Comparison of ENCODE assay signal across 15 cellular contexts in the genomic region with DNA sequence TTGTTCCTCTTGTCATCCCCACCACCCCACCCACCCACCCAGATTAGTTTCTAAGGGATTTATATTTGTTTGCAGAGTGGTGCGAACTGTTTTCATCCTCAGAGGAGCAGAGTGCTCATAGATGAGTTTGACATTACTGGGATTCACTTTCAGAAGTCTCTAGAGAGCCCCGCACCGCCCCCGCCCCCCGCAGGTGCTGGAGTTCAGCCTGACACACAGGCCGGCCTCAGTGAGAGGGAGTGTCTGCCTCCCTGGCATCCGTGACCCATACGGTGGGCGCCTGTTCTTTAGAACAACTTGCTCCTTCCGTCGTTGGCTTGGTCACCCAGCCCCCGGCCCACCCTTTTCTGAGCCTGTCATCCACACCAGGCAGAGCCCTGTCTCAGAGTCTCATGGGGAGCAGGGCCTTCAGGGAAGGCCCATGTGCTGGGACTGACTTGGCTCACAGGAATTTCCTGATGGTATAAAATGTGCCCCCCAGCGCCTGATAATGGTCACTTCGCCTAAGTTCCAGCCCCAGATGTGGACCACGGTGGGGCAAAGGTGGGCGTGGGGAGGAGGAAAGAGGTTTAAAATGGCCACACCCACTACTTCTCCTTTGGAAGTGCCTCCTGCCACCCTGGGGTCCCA. TPM values are rescaled to one million over a fixed set of nuclear protein-coding genes. Genes with fewer than 3 reads are reported as not detected.
DNase-seq lines count a peak whose midpoint lies in the region; ATAC-seq, FAIRE-seq and TF ChIP-seq lines count a peak whose summit lies in the region.
"Had no signal": no experiment of that assay in that cellular context is flagged by ENCODE, and none has a peak within 500 bp of the region (broad histone marks: within the 10 kb centered on the region; RNA-seq: fewer than 3 reads in every experiment).

No MANE protein-coding gene starts in this region.

- H3K27me3 ChIP-seq in heart left ventricle (no peaks in the 10 kb centered on the region), stomach (no peaks in the 10 kb centered on the region), SJCRH30 (no peaks in the 10 kb centered on the region)

- ATAC-seq in Right ventricle myocardium superior (ENCODE audit: poor library complexity) (no peak), heart left ventricle (no peak), HG03460 (IDR thresholded peaks at IDR 0.05; ENCODE audit: unreplicated experiment) (no peak)
- ATAC-seq: psoas muscle had no signal

- TF ChIP-seq CTCF in heart left ventricle (IDR thresholded peaks at IDR 0.05), result no peak
- TF ChIP-seq CTCF in kidney (IDR thresholded peaks at IDR 0.05; ENCODE audit: borderline replicate concordance, extremely low read depth, insufficient read depth), result no peak
- no peak for TF ChIP-seq CTCF in stomach (IDR thresholded peaks at IDR 0.05)
- TF ChIP-seq CTCF in progenitor cell of endocrine pancreas (IDR thresholded peaks at IDR 0.05; ENCODE audit: unreplicated experiment), result no peak

- TF ChIP-seq EP300 in stomach (IDR thresholded peaks at IDR 0.05), result no peak

- H3K36me3 ChIP-seq in heart left ventricle (no peaks in the 10 kb centered on the region), kidney (ENCODE audit: control insufficient read depth in 1 of 2, insufficient read depth in 2 of 2, low read length in 2 of 2) (no peaks in the 10 kb centered on the region), stomach (no peaks in the 10 kb centered on the region), SJCRH30 (no peaks in the 10 kb centered on the region)

- H3K27ac Mint-ChIP-seq in progenitor cell of endocrine pancreas, result no peak overlapping the region

- intact Hi-C loops in Right ventricle myocardium superior (cut with DNase I) (no loop called here), heart left ventricle (cut with DNase I) (loop anchor here in 1 of 10 donors (5.0 kb wide), 1 partner anchor 35 kb away; no protein-coding TSS in a partner anchor), kidney (cut with DNase I) (no loop called here), stomach (cut with DNase I; ENCODE audit: low total_unique reads) (no loop called here)

- H3K9ac ChIP-seq in kidney (ENCODE audit: low read length in 2 of 2), result peak overlapping the region in 1 of 2 donors; percentile 48

- H3K4me1 ChIP-seq in heart left ventricle (peaks cover 0 to 81% (median 16%) of the 10 kb centered on the region in 12 donors), kidney (ENCODE audit: control insufficient read depth in 1 of 2, insufficient read depth in 1 of 2, low read depth in 1 of 2, low read length in 2 of 2) (peaks cover 27 to 36% of the 10 kb centered on the region in 2 donors), stomach (peaks cover 34 to 71% (median 53%) of the 10 kb centered on the region in 4 donors), SJCRH30 (peaks cover 4% of the 10 kb centered on the region; the same call in 1 of the 2 replicates)

- H3K4me1 Mint-ChIP-seq in progenitor cell of endocrine pancreas (ENCODE audit: low read depth), result peaks cover 4% of the 10 kb centered on the region

- 76 to 85% (median 83%) methylated on average over 14 to 16 of the region's 16 CpGs for WGBS in heart left ventricle, 4 donors
- 54 to 73% (median 64%) methylated on average over 11 to 16 of the region's 16 CpGs for WGBS in stomach, 5 donors

- peak overlapping the region in 3 of 12 donors; percentile 8 to 37 (median 34) for H3K27ac ChIP-seq in heart left ventricle
- peak overlapping the region; percentile 69 to 85 for H3K27ac ChIP-seq in kidney (ENCODE audit: low read depth in 2 of 2, low read length in 2 of 2)
- H3K27ac ChIP-seq in stomach, result peak overlapping the region in 3 of 5 donors; percentile 2 to 46 (median 39)
- no peak overlapping the region for H3K27ac ChIP-seq in SJCRH30
- H3K27ac ChIP-seq: psoas muscle had no signal

- H3K36me3 Mint-ChIP-seq in progenitor cell of endocrine pancreas (ENCODE audit: insufficient read depth), result peaks cover 3% of the 10 kb centered on the region

- DNase-seq in Right ventricle myocardium superior (peak; percentile 21), heart left ventricle (no peak), RCC 7860 (ENCODE audit: low spot score) (peak; percentile 33), kidney (no peak), stomach (no peak), progenitor cell of endocrine pancreas (ENCODE audit: low spot score, unreplicated experiment) (no peak), SJCRH30 (no peak)
- DNase-seq: activated T-cell treated with anti-CD3 and anti-CD28 coated beads, Interleukin-2, amount 50 U/mL, for 4 hours; amniotic stem cell; cerebellar nuclear complex; GOT3; NCI-H187 had no signal

- FAIRE-seq in RCC 7860 (lab: Jason Lieb, UNC) (no peak), kidney (lab: Jason Lieb, UNC) (no peak)
- FAIRE-seq: HTR-8/SVneo had no signal

- peaks cover 5% of the 10 kb centered on the region for H3K27me3 Mint-ChIP-seq in progenitor cell of endocrine pancreas

- H3K9me3 ChIP-seq in heart left ventricle (no peaks in the 10 kb centered on the region), kidney (ENCODE audit: control insufficient read depth in 1 of 2, low read length in 2 of 2) (no peaks in the 10 kb centered on the region), stomach (no peaks in the 10 kb centered on the region), SJCRH30 (replicated peaks) (no peaks in the 10 kb centered on the region)
- H3K9me3 ChIP-seq: psoas muscle had no signal

- no peak overlapping the region for H3K4me3 Mint-ChIP-seq in progenitor cell of endocrine pancreas (ENCODE audit: low read depth)
- H3K4me3 Mint-ChIP-seq: activated T-cell treated with anti-CD3 and anti-CD28 coated beads, Interleukin-2, amount 50 U/mL, for 4 hours had no signal

- no peak overlapping the region for H3K4me3 ChIP-seq in heart left ventricle
- H3K4me3 ChIP-seq in kidney (ENCODE audit: low read length in 2 of 2), result no peak overlapping the region
- H3K4me3 ChIP-seq in stomach, result no peak overlapping the region
- no peak overlapping the region for H3K4me3 ChIP-seq in SJCRH30
- H3K4me3 ChIP-seq: psoas muscle had no signal

- no peak for TF ChIP-seq POLR2A in heart left ventricle (IDR thresholded peaks at IDR 0.05)
- TF ChIP-seq POLR2A in stomach (IDR thresholded peaks at IDR 0.05), result no peak

- H3K9me3 Mint-ChIP-seq in progenitor cell of endocrine pancreas (ENCODE audit: low read depth), result no peaks in the 10 kb centered on the region
- H3K9me3 Mint-ChIP-seq: activated T-cell treated with anti-CD3 and anti-CD28 coated beads, Interleukin-2, amount 50 U/mL, for 4 hours had no signal

RNA-seq across cellular contexts. Expression of a gene that starts 44.3 kb away (rescaled TPM):
- total RNA-seq in Right ventricle myocardium superior, result 34.3 TPM
- total RNA-seq in heart left ventricle, result 10 to 100 TPM; 18.9 to 63.2 (median 40.5) TPM
- 10 to 100 TPM; 30.8 to 42.6 TPM for polyA plus RNA-seq in heart left ventricle
- total RNA-seq in kidney, result 47.3 TPM
- polyA plus RNA-seq in kidney (ENCODE audit: insufficient read depth, low read depth, low replicate concordance), result 121 TPM
- 100 to 1,000 TPM in 2 of 5 donors, 10 to 100 TPM in 3; 14.0 to 571 (median 89.3) TPM for total RNA-seq in stomach
- polyA plus RNA-seq in stomach, result 10 to 100 TPM; 46.4 to 97.9 (median 81.6) TPM
- total RNA-seq in progenitor cell of endocrine pancreas, result 16.5 and 16.8 TPM in 2 replicates
- 51.7 and 52.4 TPM in 2 replicates for total RNA-seq in SJCRH30 (2014; rRNA removed; shearing (Covaris generic))

Comparison
In these comparisons a context has a peak if more than half of its experiments do, and no peak if none do; other contexts are left out.
1. DNase-seq: peak in Right ventricle myocardium superior (single experiment) and RCC 7860 (single experiment); none in heart left ventricle (0 of 5), kidney (single experiment), stomach (single experiment), progenitor cell of endocrine pancreas (single experiment) and SJCRH30 (0 of 2).